In the genomic region with DNA sequence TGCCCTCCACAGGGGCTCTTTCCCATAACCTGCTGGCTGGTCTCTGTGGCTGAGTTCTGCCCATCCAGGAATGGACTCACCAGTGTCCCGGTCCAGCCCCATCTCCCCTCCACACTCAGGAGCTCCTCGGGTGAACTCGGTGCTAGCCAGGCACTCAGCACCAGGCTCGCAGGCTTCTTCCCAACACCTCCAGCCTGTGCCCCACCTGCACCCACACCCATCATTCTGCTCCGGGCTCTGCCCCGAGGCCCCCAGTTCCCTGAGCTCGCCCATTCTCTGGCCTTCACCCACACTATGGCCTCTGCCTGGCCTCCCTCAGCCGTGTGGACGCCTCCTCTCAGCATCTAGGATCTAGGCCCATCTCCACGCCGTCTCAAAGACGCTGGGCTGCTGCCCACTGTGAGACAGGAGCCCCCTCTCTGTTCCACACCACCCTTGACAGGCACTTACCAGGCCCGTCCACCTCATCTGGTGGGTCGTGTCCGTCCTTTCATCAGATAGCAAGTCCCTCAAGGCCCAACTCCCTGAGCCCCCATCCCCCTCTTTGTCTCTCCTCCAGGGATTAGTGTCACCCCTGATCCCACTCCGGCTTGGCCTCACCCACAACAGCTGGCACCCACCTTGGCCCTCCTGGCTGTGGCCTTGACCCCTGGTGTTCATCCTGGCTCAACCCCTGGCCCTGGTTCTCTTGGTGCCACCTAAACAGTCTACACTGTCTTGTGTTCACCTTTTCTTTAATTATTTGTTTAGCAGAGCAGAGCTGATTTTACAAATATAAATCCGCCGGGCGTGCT, we compare ENCODE assay signal across 29 cellular contexts.
A peak's percentile ranks its signal among the peaks of the same experiment; 100 is the strongest.
DNase-seq lines count a peak whose midpoint lies in the region; ATAC-seq and TF ChIP-seq lines count a peak whose summit lies in the region.
"Had no signal": no experiment of that assay in that cellular context is flagged by ENCODE, and none has a peak within 500 bp of the region (broad histone marks: within the 10 kb centered on the region; RNA-seq: fewer than 3 reads in every experiment).

No MANE protein-coding gene starts in this region.

- intact Hi-C loops in breast epithelium (cut with DNase I; ENCODE audit: low total_unique reads), result no loop called here
- intact Hi-C loops in MCF 10A (cut with micrococcal nuclease), result no loop called here
- intact Hi-C loops in colonic mucosa (cut with DNase I), result no loop called here

- H3K9me3 ChIP-seq in breast epithelium (no peaks in the 10 kb centered on the region), colonic mucosa (no peaks in the 10 kb centered on the region), upper lobe of left lung (peaks cover 0 to 2% (median 0%) of the 10 kb centered on the region in 4 donors)
- H3K9me3 ChIP-seq: ovary, suprapubic skin, vagina had no signal

- no peak for DNase-seq in breast epithelium (ENCODE audit: low spot score in 2 of 2)
- no peak for DNase-seq in MCF 10A (ENCODE audit: unreplicated experiment)
- DNase-seq in colonic mucosa, result no peak
- no peak for DNase-seq in neural crest cell (ENCODE audit: low read depth, low spot score)
- DNase-seq in upper lobe of left lung, result no peak
- no peak for DNase-seq in activated T-cell treated with anti-CD3 and anti-CD28 coated beads, Interleukin-2, amount 50 U/mL, for 1 hour
- DNase-seq: activated CD4-positive, alpha-beta T cell treated with anti-CD3 and anti-CD28 coated beads, Interleukin-2, amount 10 ng/mL, durations not matched to agents 24 days and 14 days; activated naive CD4-positive, alpha-beta T cell; activated T-cell treated with anti-CD3 and anti-CD28 coated beads, Interleukin-2, amount 50 U/mL, for 72 hours; amniotic stem cell; cortex of kidney; DMS53; H7; natural killer cell; NCI-H1105 treated with DMSO at 0.1 percent for 48 hours; NCI-H2029; NCI-H2227 treated with DMSO at 0.1 percent for 48 hours; NCI-H69; SHP77 treated with DMSO at 0.1 percent for 48 hours; stimulated activated CD4-positive, alpha-beta T cell treated with anti-CD3 and anti-CD28 coated beads, Interleukin-4, amount 100 ng/mL, for 1 hour had no signal

- H3K36me3 Mint-ChIP-seq in MCF 10A (ENCODE audit: insufficient read depth, unreplicated experiment) (peaks cover 7% of the 10 kb centered on the region), neural crest cell (ENCODE audit: low read depth) (no peaks in the 10 kb centered on the region)

- H3K27ac ChIP-seq in breast epithelium, result peak overlapping the region; percentile 26 to 73
- peak overlapping the region; percentile 17 for H3K27ac ChIP-seq in colonic mucosa
- peak overlapping the region; percentile 45 to 74 (median 68) for H3K27ac ChIP-seq in upper lobe of left lung
- H3K27ac ChIP-seq: ovary, suprapubic skin, vagina had no signal

- no peak for ATAC-seq in upper lobe of left lung (ENCODE audit: low FRiP score in 2 of 2)
- ATAC-seq in GM19023 (IDR thresholded peaks at IDR 0.05; ENCODE audit: unreplicated experiment), result no peak
- no peak for ATAC-seq in esophagus mucosa
- ATAC-seq: activated T-cell treated with anti-CD3 and anti-CD28 coated beads, Interleukin-2, amount 50 U/mL, for 72 hours; Panc1 had no signal

- no TSS peak for BruUV-seq in MCF 10A (replicated peaks; lab: Mats Ljungman, UMichigan)

- H3K4me3 ChIP-seq in breast epithelium, result no peak overlapping the region
- no peak overlapping the region for H3K4me3 ChIP-seq in colonic mucosa
- no peak overlapping the region for H3K4me3 ChIP-seq in upper lobe of left lung
- H3K4me3 ChIP-seq: left lung, MG63, ovary, suprapubic skin, vagina had no signal

- CTCF ChIA-PET in MCF 10A (lab: Yijun Ruan, JAX), result no interaction called here

- TF ChIP-seq POLR2A in breast epithelium (IDR thresholded peaks at IDR 0.05) (no peak), upper lobe of left lung (IDR thresholded peaks at IDR 0.05) (no peak)

- H3K4me1 ChIP-seq in breast epithelium, result no peaks in the 10 kb centered on the region
- H3K4me1 ChIP-seq in colonic mucosa, result no peaks in the 10 kb centered on the region
- H3K4me1 ChIP-seq in upper lobe of left lung, result peaks cover 20 to 49% (median 28%) of the 10 kb centered on the region in 4 donors
- H3K4me1 ChIP-seq: vagina had no signal

- H3K27me3 Mint-ChIP-seq in MCF 10A (ENCODE audit: insufficient read depth, unreplicated experiment) (no peaks in the 10 kb centered on the region), neural crest cell (ENCODE audit: low read depth) (peaks cover 4% of the 10 kb centered on the region)

- TF ChIP-seq CTCF in breast epithelium (IDR thresholded peaks at IDR 0.05) (no peak), MCF 10A (IDR thresholded peaks at IDR 0.05; ENCODE audit: unreplicated experiment) (no peak), colonic mucosa (IDR thresholded peaks at IDR 0.05) (no peak), neural crest cell (conservative IDR thresholded peaks at IDR 0.05) (no peak), upper lobe of left lung (IDR thresholded peaks at IDR 0.05) (no peak)

- H3K27ac Mint-ChIP-seq in MCF 10A (ENCODE audit: low read depth, unreplicated experiment) (no peak overlapping the region), neural crest cell (ENCODE audit: unreplicated experiment) (peak overlapping the region; percentile 89)
- H3K27ac Mint-ChIP-seq: activated CD4-positive, alpha-beta T cell treated with anti-CD3 and anti-CD28 coated beads, Interleukin-2, amount 10 ng/mL, durations not matched to agents 24 days and 14 days; activated T-cell treated with anti-CD3 and anti-CD28 coated beads, Interleukin-2, amount 50 U/mL, for 72 hours; mesothelial cell of epicardium had no signal

- POLR2A ChIA-PET in MCF 10A (lab: Yijun Ruan, JAX), result no interaction called here

- peak overlapping the region in 1 of 2 donors; percentile 12 for H3K9ac ChIP-seq in colonic mucosa (ENCODE audit: low read depth in 2 of 2, low read length in 2 of 2)

- no peaks in the 10 kb centered on the region for H3K36me3 ChIP-seq in breast epithelium
- no peaks in the 10 kb centered on the region for H3K36me3 ChIP-seq in colonic mucosa
- H3K36me3 ChIP-seq in upper lobe of left lung, result no peaks in the 10 kb centered on the region
- H3K36me3 ChIP-seq: left lung, MG63, ovary, suprapubic skin, vagina had no signal

- H3K4me3 Mint-ChIP-seq in MCF 10A (ENCODE audit: unreplicated experiment), result no peak overlapping the region
- no peak overlapping the region for H3K4me3 Mint-ChIP-seq in neural crest cell
- H3K4me3 Mint-ChIP-seq: activated CD4-positive, alpha-beta T cell treated with anti-CD3 and anti-CD28 coated beads, Interleukin-2, amount 10 ng/mL, durations not matched to agents 24 days and 14 days; activated T-cell treated with anti-CD3 and anti-CD28 coated beads, Interleukin-2, amount 50 U/mL, for 72 hours; mesothelial cell of epicardium; natural killer cell had no signal

- H3K4me1 Mint-ChIP-seq in MCF 10A (ENCODE audit: insufficient read depth, unreplicated experiment), result peaks cover 8% of the 10 kb centered on the region
- peaks cover 6% of the 10 kb centered on the region for H3K4me1 Mint-ChIP-seq in neural crest cell

- no peaks in the 10 kb centered on the region for H3K27me3 ChIP-seq in breast epithelium
- H3K27me3 ChIP-seq in colonic mucosa, result no peaks in the 10 kb centered on the region
- no peaks in the 10 kb centered on the region for H3K27me3 ChIP-seq in upper lobe of left lung
- H3K27me3 ChIP-seq: MG63, ovary, vagina had no signal

- H3K9me3 Mint-ChIP-seq in MCF 10A (ENCODE audit: unreplicated experiment) (peaks cover 24% of the 10 kb centered on the region), neural crest cell (peaks cover 20% of the 10 kb centered on the region)

- no peak for TF ChIP-seq EP300 in upper lobe of left lung (IDR thresholded peaks at IDR 0.05)

- 84 to 90% methylated on average over 19 of the region's 19 CpGs for WGBS in upper lobe of left lung, 2 donors

Comparison
In these comparisons a context has a peak if more than half of its experiments do, and no peak if none do; other contexts are left out.
1. H3K27ac ChIP-seq: peak in every context shown above with its lines; median percentile 68 in upper lobe of left lung; 50 in breast epithelium; 17 in colonic mucosa.